In genomic region chr1:182235604-182235951, GRCh38 we compare ENCODE assay signal across 11 cellular contexts.
DNase-seq lines count a peak whose midpoint lies in the region; ATAC-seq and TF ChIP-seq lines count a peak whose summit lies in the region.
"Had no signal": no experiment of that assay in that cellular context is flagged by ENCODE, and none has a peak within 500 bp of the region (broad histone marks: within the 10 kb centered on the region; RNA-seq: fewer than 3 reads in every experiment).

No MANE protein-coding gene starts in this region.

- H3K9me3 ChIP-seq in WERI-Rb-1 (ENCODE audit: severe bottlenecking): no peaks in the 10 kb centered on the region

- H3K27ac Mint-ChIP-seq in stimulated activated memory B cell treated with anti-CD40 and anti-IgM and Interleukin-4, amounts not matched to agents 10 μg/mL and 1 μg/mL and 100 μg/mL, for 72 hours: no peak overlapping the region
- H3K27ac Mint-ChIP-seq: activated CD8-positive, alpha-beta T cell treated with anti-CD3 and anti-CD28 coated beads, Interleukin-2, amount 10 ng/mL, durations not matched to agents 7 days and 5 days had no signal

- TF ChIP-seq CTCF in NB4 (IDR thresholded peaks at IDR 0.05; ENCODE audit: low read depth, low read length): no peak
- TF ChIP-seq CTCF in WERI-Rb-1 (IDR thresholded peaks at IDR 0.05; ENCODE audit: low read depth, low read length): no peak

- H3K9me3 Mint-ChIP-seq in stimulated activated memory B cell treated with anti-CD40 and anti-IgM and Interleukin-4, amounts not matched to agents 10 μg/mL and 1 μg/mL and 100 μg/mL, for 72 hours: no peaks in the 10 kb centered on the region

- H3K4me3 ChIP-seq in NB4 (ENCODE audit: low read depth, low read length) (no peak overlapping the region), WERI-Rb-1 (ENCODE audit: low read depth, low read length) (no peak overlapping the region)

- TF ChIP-seq POLR2A in NB4 (IDR thresholded peaks at IDR 0.05; ENCODE audit: extremely low read depth, insufficient read length): no peak

- H3K27me3 Mint-ChIP-seq in stimulated activated memory B cell treated with anti-CD40 and anti-IgM and Interleukin-4, amounts not matched to agents 10 μg/mL and 1 μg/mL and 100 μg/mL, for 72 hours: no peaks in the 10 kb centered on the region

- ATAC-seq in stimulated activated memory B cell treated with anti-CD40 and anti-IgM and Interleukin-4, amounts not matched to agents 10 μg/mL and 1 μg/mL and 100 μg/mL, for 72 hours: no peak
- ATAC-seq in HG03196 (IDR thresholded peaks at IDR 0.05; ENCODE audit: unreplicated experiment): no peak
- ATAC-seq: activated CD8-positive, alpha-beta T cell treated with anti-CD3 and anti-CD28 coated beads, Interleukin-2, amount 10 ng/mL, durations not matched to agents 7 days and 5 days had no signal

- no peaks in the 10 kb centered on the region for H3K4me1 Mint-ChIP-seq in stimulated activated memory B cell treated with anti-CD40 and anti-IgM and Interleukin-4, amounts not matched to agents 10 μg/mL and 1 μg/mL and 100 μg/mL, for 72 hours

- DNase-seq in NCI-H2029 treated with DMSO at 0.1 percent for 48 hours (lab: John Stamatoyannopoulos, UW) (peak; percentile 44), NCI-H2029 (lab: John Stamatoyannopoulos, UW) (no peak), NB4 (ENCODE audit: low read depth) (peak; percentile 26), retina (peak; percentile 24), WERI-Rb-1 (no peak)
- DNase-seq: activated CD8-positive, alpha-beta T cell treated with anti-CD3 and anti-CD28 coated beads, Interleukin-2, amount 10 ng/mL, durations not matched to agents 7 days and 5 days; CD4-positive, alpha-beta memory T cell; islet precursor cell had no signal

- H3K4me3 Mint-ChIP-seq in stimulated activated memory B cell treated with anti-CD40 and anti-IgM and Interleukin-4, amounts not matched to agents 10 μg/mL and 1 μg/mL and 100 μg/mL, for 72 hours: no peak overlapping the region
- H3K4me3 Mint-ChIP-seq: activated CD8-positive, alpha-beta T cell treated with anti-CD3 and anti-CD28 coated beads, Interleukin-2, amount 10 ng/mL, durations not matched to agents 7 days and 5 days; CD4-positive, alpha-beta memory T cell had no signal

- no peaks in the 10 kb centered on the region for H3K36me3 Mint-ChIP-seq in stimulated activated memory B cell treated with anti-CD40 and anti-IgM and Interleukin-4, amounts not matched to agents 10 μg/mL and 1 μg/mL and 100 μg/mL, for 72 hours
- H3K36me3 Mint-ChIP-seq: CD4-positive, alpha-beta memory T cell had no signal

- H3K27me3 ChIP-seq in WERI-Rb-1 (ENCODE audit: insufficient read depth, low read depth, severe bottlenecking): no peaks in the 10 kb centered on the region

- H3K27ac ChIP-seq in cingulate gyrus (ENCODE audit: low read depth, low read length) (peak overlapping the region; percentile 49), WERI-Rb-1 (no peak overlapping the region)

- no peaks in the 10 kb centered on the region for H3K36me3 ChIP-seq in WERI-Rb-1

Comparison
In these comparisons a context has a peak if more than half of its experiments do, and no peak if none do; other contexts are left out.
1. DNase-seq: peak in NCI-H2029 treated with DMSO at 0.1 percent for 48 hours (single experiment), NB4 (single experiment) and retina (single experiment); none in NCI-H2029 (single experiment) and WERI-Rb-1 (single experiment).